Comparison of ENCODE assay signal across 17 cellular contexts in genomic region chr19:38841180-38841766, GRCh38. TPM values are rescaled to one million over a fixed set of nuclear protein-coding genes. Genes with fewer than 3 reads are reported as not detected.
DNase-seq lines count a peak whose midpoint lies in the region; ATAC-seq and TF ChIP-seq lines count a peak whose summit lies in the region.
"Had no signal": no experiment of that assay in that cellular context is flagged by ENCODE, and none has a peak within 500 bp of the region (broad histone marks: within the 10 kb centered on the region; RNA-seq: fewer than 3 reads in every experiment).

No MANE protein-coding gene starts in this region.

- H3K9ac ChIP-seq in endodermal cell (ENCODE audit: extremely low read depth, low read length, poor library complexity, severe bottlenecking) = no peak overlapping the region

- no peaks in the 10 kb centered on the region for H3K27me3 Mint-ChIP-seq in activated CD4-positive, alpha-beta T cell treated with anti-CD3 and anti-CD28 coated beads, Interleukin-2, amount 10 ng/mL, durations not matched to agents 24 days and 14 days
- no peaks in the 10 kb centered on the region for H3K27me3 Mint-ChIP-seq in endodermal cell (ENCODE audit: insufficient read depth)

- peaks cover 92% of the 10 kb centered on the region for H3K36me3 Mint-ChIP-seq in activated CD4-positive, alpha-beta T cell treated with anti-CD3 and anti-CD28 coated beads, Interleukin-2, amount 10 ng/mL, durations not matched to agents 24 days and 14 days (ENCODE audit: low read depth)
- peaks cover 98% of the 10 kb centered on the region for H3K36me3 Mint-ChIP-seq in endodermal cell (ENCODE audit: low read depth)

- no peak for DNase-seq in activated CD4-positive, alpha-beta T cell treated with anti-CD3 and anti-CD28 coated beads, Interleukin-2, amount 10 ng/mL, durations not matched to agents 24 days and 14 days
- no peak for DNase-seq in activated CD4-positive, alpha-beta T cell treated with anti-CD3 and anti-CD28 coated beads, Interleukin-2, amount 50 U/mL, for 1 hour
- DNase-seq in RWPE1 (ENCODE audit: low spot score) (no peak), endodermal cell (no peak), psoas muscle (peak in 1 of 2 donors; percentile 5), NCI-H2227 treated with DMSO at 0.1 percent for 48 hours (lab: John Stamatoyannopoulos, UW) (no peak)
- DNase-seq: ACHN, DND-41, glutamatergic neuron, left cardiac atrium had no signal

- H3K36me3 ChIP-seq in endodermal cell (ENCODE audit: control insufficient read depth, insufficient read depth, low read length) (peaks cover 98% of the 10 kb centered on the region), psoas muscle (ENCODE audit: insufficient read depth in 1 of 2, low read depth in 1 of 2) (peaks cover 36 to 100% of the 10 kb centered on the region in 2 donors)

- H3K4me1 Mint-ChIP-seq in activated CD4-positive, alpha-beta T cell treated with anti-CD3 and anti-CD28 coated beads, Interleukin-2, amount 10 ng/mL, durations not matched to agents 24 days and 14 days = peaks cover 58% of the 10 kb centered on the region
- H3K4me1 Mint-ChIP-seq in endodermal cell = peaks cover 2% of the 10 kb centered on the region

- 91 to 94% methylated on average over 9 to 12 of the region's 12 CpGs for WGBS in endodermal cell (ENCODE audit: insufficient coverage in 1 of 2, insufficient read length in 1 of 2), 2 experiments
- WGBS in psoas muscle, 3 donors = 72 to 88% (median 77%) methylated on average over 12 of the region's 12 CpGs

- H3K4me1 ChIP-seq in endodermal cell (ENCODE audit: control insufficient read depth, insufficient read depth, low read length) (no peaks in the 10 kb centered on the region), psoas muscle (peaks cover 87% of the 10 kb centered on the region)

- H3K27me3 ChIP-seq in endodermal cell (ENCODE audit: control insufficient read depth, insufficient read depth, low read length, poor library complexity, severe bottlenecking) (no peaks in the 10 kb centered on the region), psoas muscle (ENCODE audit: insufficient read depth in 3 of 3, low read length in 2 of 3) (no peaks in the 10 kb centered on the region)
- H3K27me3 ChIP-seq: ascending aorta had no signal

- peak overlapping the region; percentile 91 for H3K27ac ChIP-seq in RWPE1
- no peak overlapping the region for H3K27ac ChIP-seq in endodermal cell (ENCODE audit: low read depth, low read length)
- H3K27ac ChIP-seq in psoas muscle = peak overlapping the region; percentile 99
- H3K27ac ChIP-seq: ascending aorta had no signal

- no peaks in the 10 kb centered on the region for H3K9me3 Mint-ChIP-seq in activated CD4-positive, alpha-beta T cell treated with anti-CD3 and anti-CD28 coated beads, Interleukin-2, amount 10 ng/mL, durations not matched to agents 24 days and 14 days
- no peaks in the 10 kb centered on the region for H3K9me3 Mint-ChIP-seq in endodermal cell
- H3K9me3 Mint-ChIP-seq: neural crest cell had no signal

- H3K4me3 Mint-ChIP-seq in activated CD4-positive, alpha-beta T cell treated with anti-CD3 and anti-CD28 coated beads, Interleukin-2, amount 10 ng/mL, durations not matched to agents 24 days and 14 days = peak overlapping the region; percentile 82
- no peak overlapping the region for H3K4me3 Mint-ChIP-seq in endodermal cell

- H3K4me3 ChIP-seq in endodermal cell (ENCODE audit: low read length) (no peak overlapping the region), psoas muscle (no peak overlapping the region)
- H3K4me3 ChIP-seq: ascending aorta had no signal

- ATAC-seq in psoas muscle (no peak), HG02678 (IDR thresholded peaks at IDR 0.05; ENCODE audit: unreplicated experiment) (no peak), GM18502 (IDR thresholded peaks at IDR 0.05; ENCODE audit: poor library complexity, unreplicated experiment) (no peak)
- ATAC-seq: left cardiac atrium had no signal

- intact Hi-C loops in activated CD4-positive, alpha-beta T cell treated with anti-CD3 and anti-CD28 coated beads, Interleukin-2, amount 10 ng/mL, durations not matched to agents 24 days and 14 days (cut with micrococcal nuclease) = no loop called here
- intact Hi-C loops in psoas muscle (cut with DNase I) = no loop called here

- TF ChIP-seq CTCF in RWPE1 (conservative IDR thresholded peaks at IDR 0.05; ENCODE audit: low read depth) (no peak), endodermal cell (conservative IDR thresholded peaks at IDR 0.05) (no peak), psoas muscle (IDR thresholded peaks at IDR 0.05) (no peak)

- POLR2A ChIA-PET in RWPE1 (lab: Yijun Ruan, JAX; ENCODE audit: low non-redundant PET) = interaction anchor here (0.5 to 1.0 kb wide), 2 partner anchors 30 to 109 kb away, joined by 3 to 6 read pairs; no protein-coding TSS in a partner anchor

- CTCF ChIA-PET in RWPE1 (lab: Yijun Ruan, JAX) = no interaction called here

- H3K27ac Mint-ChIP-seq in activated CD4-positive, alpha-beta T cell treated with anti-CD3 and anti-CD28 coated beads, Interleukin-2, amount 10 ng/mL, durations not matched to agents 24 days and 14 days = peak overlapping the region; percentile 74
- H3K27ac Mint-ChIP-seq in endodermal cell = peak overlapping the region; percentile 55

- H3K9me3 ChIP-seq in endodermal cell (ENCODE audit: control insufficient read depth, low read length) (no peaks in the 10 kb centered on the region), psoas muscle (no peaks in the 10 kb centered on the region)
- H3K9me3 ChIP-seq: ascending aorta had no signal

RNA-seq across cellular contexts. Expression of gene HNRNPL, which starts 8.5 kb away (rescaled TPM):
- 686 and 695 TPM in 2 replicates for total RNA-seq in activated CD4-positive, alpha-beta T cell treated with anti-CD3 and anti-CD28 coated beads, Interleukin-2, amount 10 ng/mL, durations not matched to agents 24 days and 14 days
- total RNA-seq in endodermal cell (100 to 1,000 TPM; 607 to 646 TPM), psoas muscle (100 to 1,000 TPM; 151 to 229 (median 198) TPM)
- polyA plus RNA-seq in endodermal cell (2013, experiment 1 of 2) = 602 TPM
- 584 TPM for polyA plus RNA-seq in endodermal cell (2013, experiment 2 of 2)
- 100 to 1,000 TPM; 109 to 215 (median 191) TPM for polyA plus RNA-seq in psoas muscle

RNA-seq across cellular contexts. Expression of gene ECH1, which starts 9.7 kb away (rescaled TPM):
- 129 and 130 TPM in 2 replicates for total RNA-seq in activated CD4-positive, alpha-beta T cell treated with anti-CD3 and anti-CD28 coated beads, Interleukin-2, amount 10 ng/mL, durations not matched to agents 24 days and 14 days
- 100 to 1,000 TPM; 114 to 129 TPM for total RNA-seq in endodermal cell
- 72.3 TPM for polyA plus RNA-seq in endodermal cell (2013, experiment 1 of 2)
- 68.9 TPM for polyA plus RNA-seq in endodermal cell (2013, experiment 2 of 2)
- total RNA-seq in psoas muscle = 100 to 1,000 TPM; 279 to 572 (median 404) TPM
- polyA plus RNA-seq in psoas muscle = 100 to 1,000 TPM; 512 to 649 (median 601) TPM

RNA-seq across cellular contexts. Expression of gene LGALS4, which starts 28.5 kb away (rescaled TPM):
- 1.3 and 1.7 TPM in 2 replicates for total RNA-seq in activated CD4-positive, alpha-beta T cell treated with anti-CD3 and anti-CD28 coated beads, Interleukin-2, amount 10 ng/mL, durations not matched to agents 24 days and 14 days
- total RNA-seq in endodermal cell (under 1 TPM; 0.49 to 0.84 TPM), psoas muscle (1 to 10 TPM in 2 of 4 donors, under 1 TPM in 2; 0.62 to 2.0 (median 0.98) TPM)
- polyA plus RNA-seq in endodermal cell (2013, experiment 1 of 2) = 0.50 TPM
- polyA plus RNA-seq in endodermal cell (2013, experiment 2 of 2) = 0.29 TPM
- under 1 TPM; 0.31 to 0.77 (median 0.53) TPM for polyA plus RNA-seq in psoas muscle
- total RNA-seq: ascending aorta, LHCN-M2 had no signal

RNA-seq across cellular contexts. Expression of gene RINL, which starts 36.8 kb away (rescaled TPM):
- 62.7 and 68.9 TPM in 2 replicates for total RNA-seq in activated CD4-positive, alpha-beta T cell treated with anti-CD3 and anti-CD28 coated beads, Interleukin-2, amount 10 ng/mL, durations not matched to agents 24 days and 14 days
- total RNA-seq in endodermal cell = 1 to 10 TPM; 4.8 to 6.7 TPM
- 1.7 TPM for polyA plus RNA-seq in endodermal cell (2013, experiment 1 of 2)
- 1.9 TPM for polyA plus RNA-seq in endodermal cell (2013, experiment 2 of 2)
- 1 to 10 TPM; 1.5 to 4.8 (median 2.2) TPM for total RNA-seq in psoas muscle
- 1 to 10 TPM; 2.2 to 3.4 (median 2.2) TPM for polyA plus RNA-seq in psoas muscle

RNA-seq across cellular contexts. Expression of gene LGALS7B, which starts 52.3 kb away (rescaled TPM):
- not detected in 2 replicates for total RNA-seq in activated CD4-positive, alpha-beta T cell treated with anti-CD3 and anti-CD28 coated beads, Interleukin-2, amount 10 ng/mL, durations not matched to agents 24 days and 14 days
- total RNA-seq in endodermal cell = not detected
- polyA plus RNA-seq in endodermal cell (2013, experiment 1 of 2) = not detected
- not detected for polyA plus RNA-seq in endodermal cell (2013, experiment 2 of 2)
- not detected for total RNA-seq in psoas muscle
- under 1 TPM in 1 of 3 donors, not detected in 2; 0.91 TPM for polyA plus RNA-seq in psoas muscle
- total RNA-seq: activated CD8-positive, alpha-beta memory T cell treated with anti-CD3 and anti-CD28 coated beads for 36 hours; ascending aorta; left cardiac atrium; LHCN-M2; neural crest cell had no signal
- polyA plus RNA-seq: urinary bladder had no signal
